ENCODE assay signal across 24 cellular contexts in the genomic region with DNA sequence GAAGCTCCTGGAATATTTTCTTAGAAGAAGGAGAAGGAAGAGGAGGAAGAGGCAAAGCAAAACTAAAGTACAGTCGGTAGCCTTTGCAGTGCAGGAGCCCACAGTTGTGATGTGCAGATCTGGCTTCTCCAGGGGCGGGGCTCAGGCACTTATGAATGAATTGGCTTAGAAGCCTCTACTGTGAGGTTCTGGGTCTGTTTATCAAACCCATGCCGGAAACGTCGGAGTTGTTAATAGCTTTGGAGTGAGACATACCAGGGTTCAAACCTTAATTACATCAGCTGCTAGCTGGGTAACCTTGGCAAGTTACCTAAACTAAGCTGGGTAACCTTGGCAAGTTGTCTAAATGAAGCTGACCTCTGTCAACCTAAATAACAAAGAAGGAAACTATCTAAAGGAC.
"Had no signal": no experiment of that assay in that cellular context is flagged by ENCODE, and none has a peak within 500 bp of the region (broad histone marks: within the 10 kb centered on the region; RNA-seq: fewer than 3 reads in every experiment).

No MANE protein-coding gene starts in this region.

- H3K4me1 Mint-ChIP-seq: activated naive CD4-positive, alpha-beta T cell treated with anti-CD3 and anti-CD28 coated beads, Interleukin-2, amount 50 U/mL, for 24 hours; activated naive CD8-positive, alpha-beta T cell treated with anti-CD3 and anti-CD28 coated beads, Interleukin-2, amount 50 U/mL, for 24 hours; memory B cell had no signal

- H3K4me3 Mint-ChIP-seq: activated CD4-positive, alpha-beta memory T cell treated with anti-CD3 and anti-CD28 coated beads for 36 hours; activated CD4-positive, alpha-beta T cell treated with anti-CD3 and anti-CD28 coated beads, Interleukin-2, amount 10 ng/mL, durations not matched to agents 24 days and 14 days; activated naive CD4-positive, alpha-beta T cell treated with anti-CD3 and anti-CD28 coated beads, Interleukin-2, amount 50 U/mL, for 24 hours; activated naive CD8-positive, alpha-beta T cell treated with anti-CD3 and anti-CD28 coated beads, Interleukin-2, amount 50 U/mL, for 24 hours; activated T-cell treated with anti-CD3 and anti-CD28 coated beads, Interleukin-2, amount 50 U/mL, for 4 hours; effector memory CD8-positive, alpha-beta T cell; memory B cell; natural killer cell; neural progenitor cell; T-helper 17 cell had no signal

- H3K36me3 Mint-ChIP-seq: activated CD4-positive, alpha-beta memory T cell treated with anti-CD3 and anti-CD28 coated beads for 36 hours; activated naive CD4-positive, alpha-beta T cell treated with anti-CD3 and anti-CD28 coated beads, Interleukin-2, amount 50 U/mL, for 24 hours; natural killer cell; neural progenitor cell had no signal

- DNase-seq: activated CD4-positive, alpha-beta memory T cell treated with anti-CD3 and anti-CD28 coated beads for 36 hours; activated CD4-positive, alpha-beta T cell treated with anti-CD3 and anti-CD28 coated beads, Interleukin-2, amount 10 ng/mL, durations not matched to agents 24 days and 14 days; activated CD4-positive, CD25-positive, alpha-beta regulatory T cell treated with anti-CD3 and anti-CD28 coated beads, Interleukin-2, amount 50 U/mL, for 72 hours; activated CD8-positive, alpha-beta memory T cell treated with anti-CD3 and anti-CD28 coated beads, Interleukin-2, amount 50 U/mL, for 4 hours; activated naive CD8-positive, alpha-beta T cell treated with anti-CD3 and anti-CD28 coated beads, Interleukin-2, amount 50 U/mL, for 24 hours; activated T-cell treated with anti-CD3 and anti-CD28 coated beads, Interleukin-2, amount 50 U/mL, for 4 hours; effector memory CD8-positive, alpha-beta T cell; islet precursor cell; left cardiac atrium; natural killer cell; occipital lobe; right cardiac atrium; spleen; stimulated activated naive CD4-positive, alpha-beta T cell treated with Interleukin-2 at 50 U/mL for 16 hours; SW 1271; T-helper 17 cell; T1000; testis; trophoblast cell had no signal

- H3K27ac Mint-ChIP-seq: activated CD4-positive, alpha-beta memory T cell treated with anti-CD3 and anti-CD28 coated beads for 36 hours; activated CD4-positive, alpha-beta T cell treated with anti-CD3 and anti-CD28 coated beads, Interleukin-2, amount 10 ng/mL, durations not matched to agents 24 days and 14 days; activated naive CD4-positive, alpha-beta T cell treated with anti-CD3 and anti-CD28 coated beads, Interleukin-2, amount 50 U/mL, for 24 hours; activated naive CD8-positive, alpha-beta T cell treated with anti-CD3 and anti-CD28 coated beads, Interleukin-2, amount 50 U/mL, for 24 hours; activated T-helper 2 cell treated with anti-CD3 and anti-CD28 coated beads, Interferon-gamma antibody, Interleukin-2, Interleukin-4, amounts not matched to agents 10 μg/mL and 5 μg/mL and 100 μg/mL, durations not matched to agents 14 hours and 24 hours and 36 hours; effector memory CD8-positive, alpha-beta T cell; memory B cell; natural killer cell; neural progenitor cell; T-helper 17 cell had no signal

- ATAC-seq: activated naive CD8-positive, alpha-beta T cell treated with anti-CD3 and anti-CD28 coated beads, Interleukin-2, amount 50 U/mL, for 24 hours; activated T-cell treated with anti-CD3 and anti-CD28 coated beads, Interleukin-2, amount 50 U/mL, for 4 hours; effector memory CD8-positive, alpha-beta T cell; gastroesophageal sphincter; left cardiac atrium; natural killer cell; right cardiac atrium; T-helper 17 cell had no signal

- H3K9me3 Mint-ChIP-seq: activated CD4-positive, alpha-beta memory T cell treated with anti-CD3 and anti-CD28 coated beads for 36 hours; activated CD4-positive, alpha-beta T cell treated with anti-CD3 and anti-CD28 coated beads, Interleukin-2, amount 10 ng/mL, durations not matched to agents 24 days and 14 days; activated naive CD4-positive, alpha-beta T cell treated with anti-CD3 and anti-CD28 coated beads, Interleukin-2, amount 50 U/mL, for 24 hours; activated naive CD8-positive, alpha-beta T cell treated with anti-CD3 and anti-CD28 coated beads, Interleukin-2, amount 50 U/mL, for 24 hours; activated T-cell treated with anti-CD3 and anti-CD28 coated beads, Interleukin-2, amount 50 U/mL, for 4 hours; activated T-helper 2 cell treated with anti-CD3 and anti-CD28 coated beads, Interferon-gamma antibody, Interleukin-2, Interleukin-4, amounts not matched to agents 10 μg/mL and 5 μg/mL and 100 μg/mL, durations not matched to agents 14 hours and 24 hours and 36 hours; effector memory CD8-positive, alpha-beta T cell; natural killer cell had no signal
